Comparison of ENCODE assay signal across 7 cellular contexts in genomic region chr5:137751869-137752491, GRCh38. TPM values are rescaled to one million over a fixed set of nuclear protein-coding genes. Genes with fewer than 3 reads are reported as not detected.
DNase-seq lines count a peak whose midpoint lies in the region; ATAC-seq and TF ChIP-seq lines count a peak whose summit lies in the region.

No MANE protein-coding gene starts in this region.

- H3K27me3 Mint-ChIP-seq in mesothelial cell of epicardium (ENCODE audit: low read depth) = peaks cover under 1% of the 10 kb centered on the region

- no peak for ATAC-seq in aorta (ENCODE audit: low FRiP score)

- DNase-seq in HT1080 (ENCODE audit: low read depth) = peak; percentile 59
- DNase-seq in Peyer's patch = peak in 1 of 3 donors; percentile 66
- DNase-seq in coronary artery (ENCODE audit: low spot score) = no peak
- no peak for DNase-seq in mesothelial cell of epicardium (ENCODE audit: low spot score in 2 of 2, unreplicated experiment in 2 of 2)
- no peak for DNase-seq in aorta
- no peak for DNase-seq in NCI-H1930 (lab: John Stamatoyannopoulos, UW)

- H3K27me3 ChIP-seq in DOHH2 (ENCODE audit: control insufficient read depth, low read length) = no peaks in the 10 kb centered on the region
- no peaks in the 10 kb centered on the region for H3K27me3 ChIP-seq in Peyer's patch
- H3K27me3 ChIP-seq in aorta (ENCODE audit: control insufficient read depth in 1 of 2, insufficient read depth in 2 of 2, low read length in 1 of 2) = no peaks in the 10 kb centered on the region

- no peak for TF ChIP-seq POLR2A in Peyer's patch (IDR thresholded peaks at IDR 0.05)

- H3K4me3 Mint-ChIP-seq in mesothelial cell of epicardium = peak overlapping the region; percentile 97

- H3K9me2 ChIP-seq in DOHH2 (replicated peaks; ENCODE audit: control insufficient read depth, low read length) = no peaks in the 10 kb centered on the region

- peaks cover 24% of the 10 kb centered on the region for H3K4me1 Mint-ChIP-seq in mesothelial cell of epicardium

- H3K27ac ChIP-seq in DOHH2 (ENCODE audit: low read depth, low read length) = no peak overlapping the region
- peak overlapping the region; percentile 21 to 99 (median 98) for H3K27ac ChIP-seq in Peyer's patch
- H3K27ac ChIP-seq in coronary artery = peak overlapping the region; percentile 94 to 99
- no peak overlapping the region for H3K27ac ChIP-seq in aorta (ENCODE audit: low read depth in 1 of 2, low read length in 2 of 2)

- peak overlapping the region; percentile 73 for H3K4me2 ChIP-seq in DOHH2 (ENCODE audit: low read length)

- peaks cover 4% of the 10 kb centered on the region for H3K36me3 Mint-ChIP-seq in mesothelial cell of epicardium

- H3K9me3 Mint-ChIP-seq in mesothelial cell of epicardium = no peaks in the 10 kb centered on the region

- WGBS in aorta, 2 donors = 0 to 1% methylated on average over 7 of the region's 7 CpGs

- peak overlapping the region; percentile 100 for H3K27ac Mint-ChIP-seq in mesothelial cell of epicardium

- peaks cover 52% of the 10 kb centered on the region for H3K79me2 ChIP-seq in DOHH2 (ENCODE audit: control insufficient read depth, low read length)

- H3K9me3 ChIP-seq in DOHH2 (ENCODE audit: control insufficient read depth, insufficient read depth, low read length) = no peaks in the 10 kb centered on the region
- H3K9me3 ChIP-seq in Peyer's patch = no peaks in the 10 kb centered on the region
- no peaks in the 10 kb centered on the region for H3K9me3 ChIP-seq in aorta (ENCODE audit: control insufficient read depth, low read length)

- peak; percentile 95 for TF ChIP-seq CTCF in DOHH2 (IDR thresholded peaks at IDR 0.05; ENCODE audit: low read depth, low read length, poor library complexity, severe bottlenecking)
- peak; percentile 66 to 74 (median 71) for TF ChIP-seq CTCF in Peyer's patch (IDR thresholded peaks at IDR 0.05)
- peak; percentile 61 for TF ChIP-seq CTCF in coronary artery (IDR thresholded peaks at IDR 0.05)
- peak; percentile 60 for TF ChIP-seq CTCF in mesothelial cell of epicardium (IDR thresholded peaks at IDR 0.05; ENCODE audit: unreplicated experiment)

- peaks cover 56% of the 10 kb centered on the region for H4K20me1 ChIP-seq in DOHH2 (ENCODE audit: control insufficient read depth, insufficient read depth, low read depth, low read length)

- H3F3A ChIP-seq in DOHH2 (ENCODE audit: control insufficient read depth, insufficient read depth) = peaks cover 46% of the 10 kb centered on the region

- H3K4me1 ChIP-seq in DOHH2 (ENCODE audit: control insufficient read depth, low read length) (peaks cover 28% of the 10 kb centered on the region), Peyer's patch (peaks cover 0 to 19% (median 0%) of the 10 kb centered on the region in 4 donors), aorta (ENCODE audit: control insufficient read depth in 1 of 2, insufficient read depth in 2 of 2, low read length in 2 of 2) (peaks cover 0 to 2% of the 10 kb centered on the region in 2 donors)

- intact Hi-C loops in aorta (cut with DNase I) = no loop called here

- H3K4me3 ChIP-seq in DOHH2 (ENCODE audit: low read length) (peak overlapping the region; percentile 87), Peyer's patch (peak overlapping the region; percentile 64 to 88 (median 74)), coronary artery (peak overlapping the region; percentile 94), aorta (ENCODE audit: low read length in 2 of 2) (peak overlapping the region; percentile 39 to 89)

- peaks cover 47% of the 10 kb centered on the region for H3K36me3 ChIP-seq in DOHH2 (ENCODE audit: control insufficient read depth, low read length)
- no peaks in the 10 kb centered on the region for H3K36me3 ChIP-seq in Peyer's patch
- H3K36me3 ChIP-seq in aorta (ENCODE audit: control insufficient read depth in 1 of 2, insufficient read depth in 2 of 2, low read length in 1 of 2) = no peaks in the 10 kb centered on the region

RNA-seq across cellular contexts. Expression of gene HNRNPA0, which starts 2.2 kb away (rescaled TPM):
- 12.2 and 21.3 TPM in 2 replicates for total RNA-seq in HT1080 (2014; rRNA removed; shearing (Covaris generic))
- polyA plus RNA-seq in HT1080 (2015; cell fraction: cytosol; rRNA removed) = 38.7 and 40.0 TPM in 2 replicates
- 30.1 and 32.8 TPM in 2 replicates for polyA plus RNA-seq in HT1080 (2015; cell fraction: nucleus; rRNA removed)
- total RNA-seq in Peyer's patch (10 to 100 TPM in 1 of 4 donors, 1 to 10 TPM in 3; 5.8 to 13.2 (median 7.3) TPM), mesothelial cell of epicardium (68.6 to 71.1 TPM (median 71.0 TPM) in 3 replicates), aorta (10 to 100 TPM; 27.0 to 31.2 TPM)
- 10 to 100 TPM; 16.5 to 24.4 TPM for polyA plus RNA-seq in aorta

RNA-seq across cellular contexts. Expression of gene KLHL3, which starts 16.1 kb away (rescaled TPM):
- total RNA-seq in HT1080 (2014; rRNA removed; shearing (Covaris generic)) = 0.42 and 0.47 TPM in 2 replicates
- 0.41 and 0.89 TPM in 2 replicates for polyA plus RNA-seq in HT1080 (2015; cell fraction: cytosol; rRNA removed)
- 3.9 and 5.5 TPM in 2 replicates for polyA plus RNA-seq in HT1080 (2015; cell fraction: nucleus; rRNA removed)
- 1 to 10 TPM; 5.0 to 9.5 (median 6.3) TPM for total RNA-seq in Peyer's patch
- 12.7 to 16.5 TPM (median 13.1 TPM) in 3 replicates for total RNA-seq in mesothelial cell of epicardium
- 10 to 100 TPM; 20.7 to 38.1 TPM for total RNA-seq in aorta
- 1 to 10 TPM in 1 of 2 donors, under 1 TPM in 1; 0.88 to 3.2 TPM for polyA plus RNA-seq in aorta

Comparison
In these comparisons a context has a peak if more than half of its experiments do, and no peak if none do; other contexts are left out.
1. H3K27ac ChIP-seq: peak in Peyer's patch (4 of 4) and coronary artery (2 of 2); none in DOHH2 (single experiment) and aorta (0 of 2).
2. Peak in every context shown above with its lines, with median percentiles within 50 percentile points of each other: H3K4me3 ChIP-seq and CTCF ChIP-seq.